Comparison of ENCODE assay signal across 1 cellular context in the genomic region with DNA sequence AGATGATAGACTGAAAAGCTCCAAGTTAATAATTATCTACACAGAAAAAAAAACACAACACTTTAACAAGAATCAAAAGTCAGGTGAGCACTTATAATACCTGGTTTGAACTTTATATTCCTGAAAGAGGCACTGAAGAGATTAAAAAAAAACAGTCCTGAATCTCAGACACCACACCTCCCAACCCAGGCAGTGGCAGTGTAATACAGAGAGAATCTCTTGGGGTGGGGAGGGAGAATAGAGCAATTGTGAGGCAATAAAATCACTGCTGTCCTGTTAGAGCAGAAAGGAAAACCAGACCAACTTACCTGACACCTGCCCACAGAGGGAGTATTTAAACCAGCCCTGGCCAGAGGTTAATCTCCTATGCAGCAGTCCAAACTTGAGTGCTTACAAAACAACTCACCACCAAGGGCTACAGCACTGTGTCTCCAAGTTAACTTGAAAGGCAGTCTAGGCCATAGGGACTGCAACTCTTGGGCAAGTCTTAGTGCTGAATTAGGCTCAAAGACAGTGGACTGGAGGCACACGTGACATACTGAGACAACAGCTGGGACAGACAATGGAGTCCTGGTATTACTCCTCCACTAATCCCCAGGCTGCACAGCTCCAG.
TF ChIP-seq lines count a peak whose summit lies in the region.

No MANE protein-coding gene starts in this region.

TF ChIP-seq in WTC11, 78 proteins besides CTCF, POLR2A, EP300 and RAD21 (continued from another document):
- TF ChIP-seq, protein P1, sequence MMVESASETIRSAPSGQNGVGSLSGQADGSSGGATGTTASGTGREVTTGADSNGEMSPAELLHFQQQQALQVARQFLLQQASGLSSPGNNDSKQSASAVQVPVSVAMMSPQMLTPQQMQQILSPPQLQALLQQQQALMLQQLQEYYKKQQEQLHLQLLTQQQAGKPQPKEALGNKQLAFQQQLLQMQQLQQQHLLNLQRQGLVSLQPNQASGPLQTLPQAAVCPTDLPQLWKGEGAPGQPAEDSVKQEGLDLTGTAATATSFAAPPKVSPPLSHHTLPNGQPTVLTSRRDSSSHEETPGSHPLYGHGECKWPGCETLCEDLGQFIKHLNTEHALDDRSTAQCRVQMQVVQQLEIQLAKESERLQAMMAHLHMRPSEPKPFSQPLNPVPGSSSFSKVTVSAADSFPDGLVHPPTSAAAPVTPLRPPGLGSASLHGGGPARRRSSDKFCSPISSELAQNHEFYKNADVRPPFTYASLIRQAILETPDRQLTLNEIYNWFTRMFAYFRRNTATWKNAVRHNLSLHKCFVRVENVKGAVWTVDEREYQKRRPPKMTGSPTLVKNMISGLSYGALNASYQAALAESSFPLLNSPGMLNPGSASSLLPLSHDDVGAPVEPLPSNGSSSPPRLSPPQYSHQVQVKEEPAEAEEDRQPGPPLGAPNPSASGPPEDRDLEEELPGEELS (CRISPR knock-in tag; IDR thresholded peaks at IDR 0.05), result no peak
- TF ChIP-seq ZNF671 (CRISPR knock-in tag; IDR thresholded peaks at IDR 0.05) (no peak), NR3C1 (CRISPR knock-in tag; conservative IDR thresholded peaks at IDR 0.05; ENCODE audit: low read depth) (no peak), MXD4 (CRISPR knock-in tag; IDR thresholded peaks at IDR 0.05; ENCODE audit: borderline replicate concordance) (no peak), NFYB (CRISPR knock-in tag; conservative IDR thresholded peaks at IDR 0.05; ENCODE audit: low read depth) (no peak), ZNF138 (CRISPR knock-in tag; conservative IDR thresholded peaks at IDR 0.05) (no peak), SP1 (CRISPR knock-in tag; conservative IDR thresholded peaks at IDR 0.05) (no peak), ZNF416 (CRISPR knock-in tag; IDR thresholded peaks at IDR 0.05) (no peak), ZNF423 (CRISPR knock-in tag; IDR thresholded peaks at IDR 0.05) (no peak), ZNF396 (CRISPR knock-in tag; IDR thresholded peaks at IDR 0.05; ENCODE audit: borderline replicate concordance) (no peak)
- TF ChIP-seq, protein P2, sequence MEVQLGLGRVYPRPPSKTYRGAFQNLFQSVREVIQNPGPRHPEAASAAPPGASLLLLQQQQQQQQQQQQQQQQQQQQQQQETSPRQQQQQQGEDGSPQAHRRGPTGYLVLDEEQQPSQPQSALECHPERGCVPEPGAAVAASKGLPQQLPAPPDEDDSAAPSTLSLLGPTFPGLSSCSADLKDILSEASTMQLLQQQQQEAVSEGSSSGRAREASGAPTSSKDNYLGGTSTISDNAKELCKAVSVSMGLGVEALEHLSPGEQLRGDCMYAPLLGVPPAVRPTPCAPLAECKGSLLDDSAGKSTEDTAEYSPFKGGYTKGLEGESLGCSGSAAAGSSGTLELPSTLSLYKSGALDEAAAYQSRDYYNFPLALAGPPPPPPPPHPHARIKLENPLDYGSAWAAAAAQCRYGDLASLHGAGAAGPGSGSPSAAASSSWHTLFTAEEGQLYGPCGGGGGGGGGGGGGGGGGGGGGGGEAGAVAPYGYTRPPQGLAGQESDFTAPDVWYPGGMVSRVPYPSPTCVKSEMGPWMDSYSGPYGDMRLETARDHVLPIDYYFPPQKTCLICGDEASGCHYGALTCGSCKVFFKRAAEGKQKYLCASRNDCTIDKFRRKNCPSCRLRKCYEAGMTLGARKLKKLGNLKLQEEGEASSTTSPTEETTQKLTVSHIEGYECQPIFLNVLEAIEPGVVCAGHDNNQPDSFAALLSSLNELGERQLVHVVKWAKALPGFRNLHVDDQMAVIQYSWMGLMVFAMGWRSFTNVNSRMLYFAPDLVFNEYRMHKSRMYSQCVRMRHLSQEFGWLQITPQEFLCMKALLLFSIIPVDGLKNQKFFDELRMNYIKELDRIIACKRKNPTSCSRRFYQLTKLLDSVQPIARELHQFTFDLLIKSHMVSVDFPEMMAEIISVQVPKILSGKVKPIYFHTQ (CRISPR knock-in tag; IDR thresholded peaks at IDR 0.05), result no peak
- TF ChIP-seq, protein P3, sequence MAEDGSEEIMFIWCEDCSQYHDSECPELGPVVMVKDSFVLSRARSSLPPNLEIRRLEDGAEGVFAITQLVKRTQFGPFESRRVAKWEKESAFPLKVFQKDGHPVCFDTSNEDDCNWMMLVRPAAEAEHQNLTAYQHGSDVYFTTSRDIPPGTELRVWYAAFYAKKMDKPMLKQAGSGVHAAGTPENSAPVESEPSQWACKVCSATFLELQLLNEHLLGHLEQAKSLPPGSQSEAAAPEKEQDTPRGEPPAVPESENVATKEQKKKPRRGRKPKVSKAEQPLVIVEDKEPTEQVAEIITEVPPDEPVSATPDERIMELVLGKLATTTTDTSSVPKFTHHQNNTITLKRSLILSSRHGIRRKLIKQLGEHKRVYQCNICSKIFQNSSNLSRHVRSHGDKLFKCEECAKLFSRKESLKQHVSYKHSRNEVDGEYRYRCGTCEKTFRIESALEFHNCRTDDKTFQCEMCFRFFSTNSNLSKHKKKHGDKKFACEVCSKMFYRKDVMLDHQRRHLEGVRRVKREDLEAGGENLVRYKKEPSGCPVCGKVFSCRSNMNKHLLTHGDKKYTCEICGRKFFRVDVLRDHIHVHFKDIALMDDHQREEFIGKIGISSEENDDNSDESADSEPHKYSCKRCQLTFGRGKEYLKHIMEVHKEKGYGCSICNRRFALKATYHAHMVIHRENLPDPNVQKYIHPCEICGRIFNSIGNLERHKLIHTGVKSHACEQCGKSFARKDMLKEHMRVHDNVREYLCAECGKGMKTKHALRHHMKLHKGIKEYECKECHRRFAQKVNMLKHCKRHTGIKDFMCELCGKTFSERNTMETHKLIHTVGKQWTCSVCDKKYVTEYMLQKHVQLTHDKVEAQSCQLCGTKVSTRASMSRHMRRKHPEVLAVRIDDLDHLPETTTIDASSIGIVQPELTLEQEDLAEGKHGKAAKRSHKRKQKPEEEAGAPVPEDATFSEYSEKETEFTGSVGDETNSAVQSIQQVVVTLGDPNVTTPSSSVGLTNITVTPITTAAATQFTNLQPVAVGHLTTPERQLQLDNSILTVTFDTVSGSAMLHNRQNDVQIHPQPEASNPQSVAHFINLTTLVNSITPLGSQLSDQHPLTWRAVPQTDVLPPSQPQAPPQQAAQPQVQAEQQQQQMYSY (CRISPR knock-in tag; IDR thresholded peaks at IDR 0.05), result no peak
- TF ChIP-seq, protein P4, sequence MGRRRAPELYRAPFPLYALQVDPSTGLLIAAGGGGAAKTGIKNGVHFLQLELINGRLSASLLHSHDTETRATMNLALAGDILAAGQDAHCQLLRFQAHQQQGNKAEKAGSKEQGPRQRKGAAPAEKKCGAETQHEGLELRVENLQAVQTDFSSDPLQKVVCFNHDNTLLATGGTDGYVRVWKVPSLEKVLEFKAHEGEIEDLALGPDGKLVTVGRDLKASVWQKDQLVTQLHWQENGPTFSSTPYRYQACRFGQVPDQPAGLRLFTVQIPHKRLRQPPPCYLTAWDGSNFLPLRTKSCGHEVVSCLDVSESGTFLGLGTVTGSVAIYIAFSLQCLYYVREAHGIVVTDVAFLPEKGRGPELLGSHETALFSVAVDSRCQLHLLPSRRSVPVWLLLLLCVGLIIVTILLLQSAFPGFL (CRISPR knock-in tag; IDR thresholded peaks at IDR 0.05; ENCODE audit: borderline replicate concordance), result no peak
- TF ChIP-seq, protein P5, sequence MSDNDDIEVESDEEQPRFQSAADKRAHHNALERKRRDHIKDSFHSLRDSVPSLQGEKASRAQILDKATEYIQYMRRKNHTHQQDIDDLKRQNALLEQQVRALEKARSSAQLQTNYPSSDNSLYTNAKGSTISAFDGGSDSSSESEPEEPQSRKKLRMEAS (CRISPR knock-in tag; IDR thresholded peaks at IDR 0.05), result no peak
- TF ChIP-seq, protein P6, sequence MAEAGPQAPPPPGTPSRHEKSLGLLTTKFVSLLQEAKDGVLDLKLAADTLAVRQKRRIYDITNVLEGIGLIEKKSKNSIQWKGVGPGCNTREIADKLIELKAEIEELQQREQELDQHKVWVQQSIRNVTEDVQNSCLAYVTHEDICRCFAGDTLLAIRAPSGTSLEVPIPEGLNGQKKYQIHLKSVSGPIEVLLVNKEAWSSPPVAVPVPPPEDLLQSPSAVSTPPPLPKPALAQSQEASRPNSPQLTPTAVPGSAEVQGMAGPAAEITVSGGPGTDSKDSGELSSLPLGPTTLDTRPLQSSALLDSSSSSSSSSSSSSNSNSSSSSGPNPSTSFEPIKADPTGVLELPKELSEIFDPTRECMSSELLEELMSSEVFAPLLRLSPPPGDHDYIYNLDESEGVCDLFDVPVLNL (CRISPR knock-in tag; IDR thresholded peaks at IDR 0.05; ENCODE audit: borderline replicate concordance, low read depth), result no peak
